Comparison of ENCODE assay signal across 22 cellular contexts in genomic region chr12:115923851-115924250, GRCh38.
"Had no signal": no experiment of that assay in that cellular context is flagged by ENCODE, and none has a peak within 500 bp of the region (broad histone marks: within the 10 kb centered on the region; RNA-seq: fewer than 3 reads in every experiment).

No MANE protein-coding gene starts in this region.

- H3K9me3 ChIP-seq: adrenal gland had no signal

- H3K36me3 ChIP-seq: adrenal gland, heart left ventricle had no signal

- H3K27ac ChIP-seq: adrenal gland, body of pancreas, heart left ventricle had no signal

- DNase-seq: activated CD4-positive, alpha-beta memory T cell treated with anti-CD3 and anti-CD28 coated beads for 36 hours; activated CD4-positive, alpha-beta T cell treated with anti-CD3 and anti-CD28 coated beads for 36 hours; activated CD4-positive, alpha-beta T cell treated with anti-CD3 and anti-CD28 coated beads, Interleukin-2, amount 10 ng/mL, durations not matched to agents 24 days and 14 days; activated CD4-positive, CD25-positive, alpha-beta regulatory T cell; activated CD4-positive, CD25-positive, alpha-beta regulatory T cell treated with anti-CD3 and anti-CD28 coated beads, Interleukin-2, amount 50 U/mL, for 72 hours; activated CD8-positive, alpha-beta T cell treated with anti-CD3 and anti-CD28 coated beads, Interleukin-2, amount 10 ng/mL, durations not matched to agents 7 days and 5 days; activated effector memory CD4-positive, alpha-beta T cell treated with Interleukin-2 at 50 U/mL for 16 hours; activated gamma-delta T cell treated with Interleukin-2 at 50 U/mL for 16 hours; activated naive CD4-positive, alpha-beta T cell treated with anti-CD3 and anti-CD28 coated beads for 36 hours; activated naive CD8-positive, alpha-beta T cell treated with anti-CD3 and anti-CD28 coated beads for 36 hours; activated naive CD8-positive, alpha-beta T cell treated with anti-CD3 and anti-CD28 coated beads, Interleukin-2, amount 50 U/mL, for 24 hours; activated T-cell treated with anti-CD3 and anti-CD28 coated beads, Interleukin-2, amount 50 U/mL, for 4 hours; adrenal gland; amygdala; aorta; body of pancreas; caudate nucleus; effector CD8-positive, alpha-beta T cell; foreskin fibroblast; glutamatergic neuron; heart left ventricle; T-helper 2 cell had no signal

- H3K27me3 ChIP-seq: adrenal gland, body of pancreas had no signal

- H3K4me1 ChIP-seq: adrenal gland, body of pancreas, heart left ventricle had no signal

- H3K4me3 ChIP-seq: adrenal gland, body of pancreas, heart left ventricle had no signal
